ENCODE assay signal across 22 cellular contexts in genomic region chr6:93787841-93788240, GRCh38.
A peak's percentile ranks its signal among the peaks of the same experiment; 100 is the strongest.
DNase-seq lines count a peak whose midpoint lies in the region; ATAC-seq, FAIRE-seq and TF ChIP-seq lines count a peak whose summit lies in the region.
"Had no signal": no experiment of that assay in that cellular context is flagged by ENCODE, and none has a peak within 500 bp of the region (broad histone marks: within the 10 kb centered on the region; RNA-seq: fewer than 3 reads in every experiment).

No MANE protein-coding gene starts in this region.

- H3K9me3 ChIP-seq in mesodermal cell (ENCODE audit: control insufficient read depth, low read length), result no peaks in the 10 kb centered on the region
- no peaks in the 10 kb centered on the region for H3K9me3 ChIP-seq in ovary
- H3K9me3 ChIP-seq: psoas muscle, upper lobe of left lung had no signal

- no peak for TF ChIP-seq EP300 in ovary (IDR thresholded peaks at IDR 0.05)

- in situ Hi-C loops in ACHN (cut with HindIII; ENCODE audit: low pct_ligation_motif_present, low pct_unique_long_range_greater_than_20kb, low sequenced_read_pairs), result no loop called here

- DNase-seq in ACHN, result peak; percentile 85
- peak; percentile 51 for DNase-seq in RCC 7860 (ENCODE audit: low spot score)
- DNase-seq in fibroblast of mammary gland (ENCODE audit: low read depth), result peak; percentile 78
- DNase-seq in NCI-H2081 (lab: John Stamatoyannopoulos, UW), result no peak
- DNase-seq in ovary, result no peak
- DNase-seq: activated gamma-delta T cell; CD8-positive, alpha-beta memory T cell; cortex of kidney; DND-41; erythroblast; Karpas-422; naive B cell; NCI-H1417 treated with DMSO at 0.1 percent for 48 hours; NCI-H345; psoas muscle; stimulated activated CD4-positive, alpha-beta T cell treated with anti-CD3 and anti-CD28 coated beads, Interleukin-12 subunit alpha, Interleukin-12 subunit beta, amount 100 ng/mL, for 4 hours; stimulated activated naive CD4-positive, alpha-beta T cell treated with Interleukin-2 at 50 U/mL for 16 hours; T-helper 17 cell; upper lobe of left lung had no signal

- peak overlapping the region; percentile 6 for H3K27ac ChIP-seq in mesodermal cell (ENCODE audit: low read depth, low read length, severe bottlenecking)
- no peak overlapping the region for H3K27ac ChIP-seq in ovary
- H3K27ac ChIP-seq: psoas muscle, upper lobe of left lung had no signal

- WGBS in mesodermal cell (ENCODE audit: insufficient coverage in 2 of 2), 2 experiments, result 57 to 83% methylated on average over 1 of the region's 3 CpGs
- 66 to 79% (median 72%) methylated on average over 3 of the region's 3 CpGs for WGBS in ovary, 3 donors

- H3K36me3 ChIP-seq in mesodermal cell (ENCODE audit: control insufficient read depth, insufficient read depth, low read length), result no peaks in the 10 kb centered on the region
- H3K36me3 ChIP-seq in ovary, result no peaks in the 10 kb centered on the region
- H3K36me3 ChIP-seq: upper lobe of left lung had no signal

- FAIRE-seq in RCC 7860 (lab: Jason Lieb, UNC), result peak; percentile 66

- intact Hi-C loops in ovary (cut with DNase I), result no loop called here

- no peak for TF ChIP-seq CTCF in fibroblast of mammary gland (conservative IDR thresholded peaks at IDR 0.05; ENCODE audit: control insufficient read depth, insufficient read depth, low read depth, low read length)
- no peak for TF ChIP-seq CTCF in ovary (IDR thresholded peaks at IDR 0.05)

- TF ChIP-seq POLR2A in ovary (IDR thresholded peaks at IDR 0.05), result no peak

- no peak for ATAC-seq in GM19455 (IDR thresholded peaks at IDR 0.05; ENCODE audit: unreplicated experiment)
- no peak for ATAC-seq in HG03097 (IDR thresholded peaks at IDR 0.05; ENCODE audit: low FRiP score, unreplicated experiment)
- ATAC-seq: psoas muscle, T-helper 17 cell had no signal

- H3K4me1 ChIP-seq in mesodermal cell (ENCODE audit: control insufficient read depth, insufficient read depth, low read length, poor library complexity, severe bottlenecking) (peaks cover 36% of the 10 kb centered on the region), ovary (ENCODE audit: insufficient read depth) (no peaks in the 10 kb centered on the region)
- H3K4me1 ChIP-seq: psoas muscle, upper lobe of left lung had no signal

- no peaks in the 10 kb centered on the region for H3K27me3 ChIP-seq in ovary
- H3K27me3 ChIP-seq: upper lobe of left lung had no signal

- H3K4me3 ChIP-seq in fibroblast of mammary gland (ENCODE audit: control insufficient read depth, low read depth, low read length) (no peak overlapping the region), mesodermal cell (ENCODE audit: extremely low read depth, insufficient read depth, low read length, poor library complexity, severe bottlenecking) (no peak overlapping the region), ovary (no peak overlapping the region)
- H3K4me3 ChIP-seq: psoas muscle, upper lobe of left lung had no signal

Comparison
In these comparisons a context has a peak if more than half of its experiments do, and no peak if none do; other contexts are left out.
1. DNase-seq: peak in ACHN (single experiment), RCC 7860 (single experiment) and fibroblast of mammary gland (single experiment); none in NCI-H2081 (0 of 2) and ovary (0 of 5).